Comparison of ENCODE assay signal across 8 cellular contexts in the genomic region with DNA sequence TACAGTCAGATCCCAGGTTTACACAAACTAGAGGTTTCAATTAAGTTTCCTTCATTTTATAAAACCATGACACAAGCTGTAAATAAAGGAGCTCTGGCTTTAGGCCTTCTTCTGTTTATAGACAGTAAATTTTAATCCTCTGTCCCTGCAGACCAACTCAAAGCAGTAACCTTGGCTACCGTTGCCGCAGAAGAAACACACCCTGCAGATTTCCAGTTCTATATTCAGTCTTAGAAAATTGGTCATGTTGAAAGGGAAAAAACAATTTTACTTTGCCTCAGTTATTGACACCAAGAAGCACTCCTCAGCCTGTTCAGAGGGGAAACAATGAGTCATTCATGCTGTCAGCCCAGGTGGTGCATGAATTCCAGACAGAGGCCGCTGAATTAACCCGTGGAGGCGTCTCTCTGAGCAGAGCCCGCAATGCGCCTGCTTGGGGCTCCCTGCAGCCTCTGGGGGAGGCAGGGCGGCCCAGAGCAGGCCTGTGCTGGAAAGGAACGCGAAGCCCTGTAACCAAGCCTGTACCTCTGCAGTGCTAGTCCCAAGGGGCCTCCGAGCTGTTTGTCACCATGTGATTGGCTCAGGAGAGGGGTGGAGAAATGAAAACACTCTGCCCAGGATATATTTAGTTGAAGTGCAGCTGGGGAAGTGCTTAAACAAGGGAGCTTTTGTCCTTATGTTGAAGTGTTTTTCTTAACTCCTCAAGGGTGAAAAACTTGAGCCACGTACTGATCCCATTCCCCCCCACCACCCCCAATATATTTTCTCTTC.
DNase-seq lines count a peak whose midpoint lies in the region; ATAC-seq and TF ChIP-seq lines count a peak whose summit lies in the region.

No MANE protein-coding gene starts in this region.

- no peak overlapping the region for H3K4me3 ChIP-seq in fibroblast of mammary gland (ENCODE audit: control insufficient read depth, low read depth, low read length)

- peaks cover 33% of the 10 kb centered on the region for H3K4me1 Mint-ChIP-seq in activated T-helper 17 cell treated with anti-CD3 and anti-CD28 coated beads, Interleukin-2, amount 50 U/mL, for 72 hours
- H3K4me1 Mint-ChIP-seq in nephron progenitor cell, result peaks cover 64% of the 10 kb centered on the region
- peaks cover 60% of the 10 kb centered on the region for H3K4me1 Mint-ChIP-seq in stimulated activated naive CD8-positive, alpha-beta T cell treated with anti-CD3 and anti-CD28 coated beads, Interleukin-15, Interleukin-2, amounts not matched to agents 100 ng/mL and 50 ng/mL, for 24 hours (ENCODE audit: low read depth)

- TF ChIP-seq CTCF in fibroblast of mammary gland (conservative IDR thresholded peaks at IDR 0.05; ENCODE audit: control insufficient read depth, insufficient read depth, low read depth, low read length) (no peak), nephron progenitor cell (IDR thresholded peaks at IDR 0.05) (no peak)

- peak overlapping the region; percentile 100 for H3K27ac Mint-ChIP-seq in activated T-helper 17 cell treated with anti-CD3 and anti-CD28 coated beads, Interleukin-2, amount 50 U/mL, for 72 hours
- H3K27ac Mint-ChIP-seq in nephron progenitor cell, result peak overlapping the region; percentile 100
- H3K27ac Mint-ChIP-seq in stimulated activated naive CD8-positive, alpha-beta T cell treated with anti-CD3 and anti-CD28 coated beads, Interleukin-15, Interleukin-2, amounts not matched to agents 100 ng/mL and 50 ng/mL, for 24 hours, result peak overlapping the region; percentile 97

- DNase-seq in Daoy (ENCODE audit: low read depth) (peak; percentile 95), GOT3 (lab: John Stamatoyannopoulos, UW) (peak; percentile 59), LHCN-M2 (ENCODE audit: low read depth) (peak; percentile 98), RPMI7951 (ENCODE audit: low read depth) (peak; percentile 99), fibroblast of mammary gland (ENCODE audit: low read depth) (peak; percentile 91), nephron progenitor cell (peak; percentile 91)

- peak; percentile 90 for ATAC-seq in activated T-helper 17 cell treated with anti-CD3 and anti-CD28 coated beads, Interleukin-2, amount 50 U/mL, for 72 hours (replicated peaks)

- H3K36me3 Mint-ChIP-seq in activated T-helper 17 cell treated with anti-CD3 and anti-CD28 coated beads, Interleukin-2, amount 50 U/mL, for 72 hours (ENCODE audit: low read depth), result peaks cover 15% of the 10 kb centered on the region
- no peaks in the 10 kb centered on the region for H3K36me3 Mint-ChIP-seq in nephron progenitor cell (ENCODE audit: low read depth)
- H3K36me3 Mint-ChIP-seq in stimulated activated naive CD8-positive, alpha-beta T cell treated with anti-CD3 and anti-CD28 coated beads, Interleukin-15, Interleukin-2, amounts not matched to agents 100 ng/mL and 50 ng/mL, for 24 hours (ENCODE audit: low read depth), result no peaks in the 10 kb centered on the region

- peak overlapping the region; percentile 86 for H3K4me3 Mint-ChIP-seq in activated T-helper 17 cell treated with anti-CD3 and anti-CD28 coated beads, Interleukin-2, amount 50 U/mL, for 72 hours
- peak overlapping the region; percentile 77 for H3K4me3 Mint-ChIP-seq in nephron progenitor cell
- peak overlapping the region; percentile 72 for H3K4me3 Mint-ChIP-seq in stimulated activated naive CD8-positive, alpha-beta T cell treated with anti-CD3 and anti-CD28 coated beads, Interleukin-15, Interleukin-2, amounts not matched to agents 100 ng/mL and 50 ng/mL, for 24 hours

- H3K27me3 Mint-ChIP-seq in activated T-helper 17 cell treated with anti-CD3 and anti-CD28 coated beads, Interleukin-2, amount 50 U/mL, for 72 hours, result no peaks in the 10 kb centered on the region
- H3K27me3 Mint-ChIP-seq in nephron progenitor cell (ENCODE audit: low read depth, poor library complexity), result no peaks in the 10 kb centered on the region
- no peaks in the 10 kb centered on the region for H3K27me3 Mint-ChIP-seq in stimulated activated naive CD8-positive, alpha-beta T cell treated with anti-CD3 and anti-CD28 coated beads, Interleukin-15, Interleukin-2, amounts not matched to agents 100 ng/mL and 50 ng/mL, for 24 hours

- no peaks in the 10 kb centered on the region for H3K9me3 Mint-ChIP-seq in activated T-helper 17 cell treated with anti-CD3 and anti-CD28 coated beads, Interleukin-2, amount 50 U/mL, for 72 hours
- no peaks in the 10 kb centered on the region for H3K9me3 Mint-ChIP-seq in nephron progenitor cell
- no peaks in the 10 kb centered on the region for H3K9me3 Mint-ChIP-seq in stimulated activated naive CD8-positive, alpha-beta T cell treated with anti-CD3 and anti-CD28 coated beads, Interleukin-15, Interleukin-2, amounts not matched to agents 100 ng/mL and 50 ng/mL, for 24 hours
